8 cellular contexts compared by ENCODE assay signal in genomic region chr18:4455113-4455811, GRCh38. TPM values are rescaled to one million over a fixed set of nuclear protein-coding genes. Genes with fewer than 3 reads are reported as not detected.
DNase-seq lines count a peak whose midpoint lies in the region; ATAC-seq and TF ChIP-seq lines count a peak whose summit lies in the region.

Gene DLGAP1, minus strand, starts transcription at chr18:4455307.

- BruUV-seq in Calu3 (replicated peaks; lab: Mats Ljungman, UMichigan), result no TSS peak

- H3K27me3 Mint-ChIP-seq in Calu3 (ENCODE audit: unreplicated experiment) (no peaks in the 10 kb centered on the region), nephron progenitor cell (ENCODE audit: low read depth, poor library complexity) (peaks cover 10% of the 10 kb centered on the region)

- H3K36me3 Mint-ChIP-seq in Calu3 (ENCODE audit: insufficient read depth, unreplicated experiment), result peaks cover 16% of the 10 kb centered on the region
- no peaks in the 10 kb centered on the region for H3K36me3 Mint-ChIP-seq in nephron progenitor cell (ENCODE audit: low read depth)

- intact Hi-C loops in Calu3 (cut with micrococcal nuclease; ENCODE audit: unreplicated experiment), result loop anchor here (10.0 kb wide), 1 partner anchor 600 kb away; no protein-coding TSS in a partner anchor

- CTCF ChIA-PET in Calu3 (lab: Charles Lee), result interaction anchor here (0.6 kb wide), 1 partner anchor 326 kb away, joined by 3 read pairs; no protein-coding TSS in a partner anchor

- ATAC-seq in GM19395 (IDR thresholded peaks at IDR 0.05; ENCODE audit: unreplicated experiment) (peak; percentile 65), GM21717 (IDR thresholded peaks at IDR 0.05; ENCODE audit: unreplicated experiment) (no peak)

- H3K4me3 Mint-ChIP-seq in Calu3 (ENCODE audit: low read depth, unreplicated experiment) (peak within 1 kb of the TSS; percentile 72), nephron progenitor cell (peak within 1 kb of the TSS; percentile 91)

- peak; percentile 66 for DNase-seq in Calu3
- peak; percentile 40 for DNase-seq in NCI-H345 (lab: John Stamatoyannopoulos, UW)
- DNase-seq in epithelial cell of proximal tubule (ENCODE audit: low read depth), result no peak
- peak; percentile 84 for DNase-seq in nephron progenitor cell
- no peak for DNase-seq in NCI-H226
- DNase-seq in dedifferentiated amniotic fluid mesenchymal stem cell (ENCODE audit: extremely low spot score), result no peak

- H3K4me1 Mint-ChIP-seq in Calu3 (ENCODE audit: low read depth, unreplicated experiment) (peaks cover 11% of the 10 kb centered on the region), nephron progenitor cell (peaks cover 23% of the 10 kb centered on the region)

- H3K27ac Mint-ChIP-seq in Calu3 (ENCODE audit: unreplicated experiment) (no peak within 1 kb of the TSS), nephron progenitor cell (peak within 1 kb of the TSS; percentile 49)

- peaks cover 2% of the 10 kb centered on the region for H3K9me3 Mint-ChIP-seq in Calu3 (ENCODE audit: low read depth, unreplicated experiment)
- H3K9me3 Mint-ChIP-seq in nephron progenitor cell, result no peaks in the 10 kb centered on the region

- peak within 1 kb of the TSS; percentile 29 for H3K4me3 ChIP-seq in epithelial cell of proximal tubule (ENCODE audit: low read depth, low read length)

- TF ChIP-seq CTCF in Calu3 (IDR thresholded peaks at IDR 0.05; ENCODE audit: unreplicated experiment) (no peak), epithelial cell of proximal tubule (conservative IDR thresholded peaks at IDR 0.05; ENCODE audit: low read depth, low read length) (no peak), nephron progenitor cell (IDR thresholded peaks at IDR 0.05) (no peak)

RNA-seq across cellular contexts. Expression of gene DLGAP1, which starts in this region (rescaled TPM):
- 3.2 and 9.0 TPM in 2 replicates for total RNA-seq in Calu3 (2022)
- 0.63 TPM in 1 of 2 replicates, not detected in the other for total RNA-seq in epithelial cell of proximal tubule

Comparison
In these comparisons a context has a peak if more than half of its experiments do, and no peak if none do; other contexts are left out.
1. DNase-seq: peak in Calu3 (single experiment), NCI-H345 (single experiment) and nephron progenitor cell (single experiment); none in epithelial cell of proximal tubule (single experiment), NCI-H226 (single experiment) and dedifferentiated amniotic fluid mesenchymal stem cell (single experiment).